Comparison of ENCODE assay signal across 8 cellular contexts in genomic region chr10:100186813-100187212, GRCh38. TPM values are rescaled to one million over a fixed set of nuclear protein-coding genes. Genes with fewer than 3 reads are reported as not detected.
DNase-seq lines count a peak whose midpoint lies in the region; ATAC-seq and TF ChIP-seq lines count a peak whose summit lies in the region.

No MANE protein-coding gene starts in this region.

- peak overlapping the region; percentile 98 for H3K4me3 Mint-ChIP-seq in activated naive CD4-positive, alpha-beta T cell treated with anti-CD3 and anti-CD28 coated beads, Interleukin-2, amount 50 U/mL, for 24 hours
- peak overlapping the region; percentile 91 to 99 (median 95) for H3K4me3 Mint-ChIP-seq in immature natural killer cell
- H3K4me3 Mint-ChIP-seq in stimulated activated effector memory CD8-positive, alpha-beta T cell treated with anti-CD3 and anti-CD28 coated beads, Interleukin-12 subunit alpha, Interleukin-12 subunit beta, amount 100 ng/mL, for 72 hours, result peak overlapping the region; percentile 92

- peak overlapping the region; percentile 93; the same call in 1 of the 2 replicates for H3K9ac ChIP-seq in ES-I3 (ENCODE audit: low read depth, low read length)

- DNase-seq in NCI-H2171 treated with DMSO at 0.1 percent for 48 hours (lab: John Stamatoyannopoulos, UW), result peak; percentile 14
- no peak for DNase-seq in immature natural killer cell
- DNase-seq in stimulated activated effector memory CD8-positive, alpha-beta T cell treated with anti-CD3 and anti-CD28 coated beads, Interleukin-12 subunit alpha, Interleukin-12 subunit beta, amount 100 ng/mL, for 72 hours (ENCODE audit: low spot score in 2 of 2), result peak in 1 of 2 donors; percentile 54
- DNase-seq in NCI-H2029 (lab: John Stamatoyannopoulos, UW), result no peak
- DNase-seq in GM10266 (ENCODE audit: extremely low spot score), result no peak

- peaks cover 11% of the 10 kb centered on the region for H3K36me3 ChIP-seq in ES-I3 (ENCODE audit: insufficient read depth, low read length)

- peaks cover 72% of the 10 kb centered on the region for H3K4me1 Mint-ChIP-seq in activated naive CD4-positive, alpha-beta T cell treated with anti-CD3 and anti-CD28 coated beads, Interleukin-2, amount 50 U/mL, for 24 hours
- peaks cover 36 to 51% of the 10 kb centered on the region in 2 donors for H3K4me1 Mint-ChIP-seq in immature natural killer cell
- peaks cover 48% of the 10 kb centered on the region for H3K4me1 Mint-ChIP-seq in stimulated activated effector memory CD8-positive, alpha-beta T cell treated with anti-CD3 and anti-CD28 coated beads, Interleukin-12 subunit alpha, Interleukin-12 subunit beta, amount 100 ng/mL, for 72 hours

- H3K27me3 Mint-ChIP-seq in activated naive CD4-positive, alpha-beta T cell treated with anti-CD3 and anti-CD28 coated beads, Interleukin-2, amount 50 U/mL, for 24 hours, result no peaks in the 10 kb centered on the region
- H3K27me3 Mint-ChIP-seq in immature natural killer cell (ENCODE audit: low read depth in 3 of 3), result peaks cover 0 to 12% (median 2%) of the 10 kb centered on the region in 3 donors

- no peaks in the 10 kb centered on the region for H3K9me3 ChIP-seq in ES-I3 (ENCODE audit: control insufficient read depth, insufficient read depth, low read length)

- peaks cover 32% of the 10 kb centered on the region for H3K36me3 Mint-ChIP-seq in activated naive CD4-positive, alpha-beta T cell treated with anti-CD3 and anti-CD28 coated beads, Interleukin-2, amount 50 U/mL, for 24 hours
- peaks cover 7 to 22% (median 12%) of the 10 kb centered on the region in 3 donors for H3K36me3 Mint-ChIP-seq in immature natural killer cell
- H3K36me3 Mint-ChIP-seq in stimulated activated effector memory CD8-positive, alpha-beta T cell treated with anti-CD3 and anti-CD28 coated beads, Interleukin-12 subunit alpha, Interleukin-12 subunit beta, amount 100 ng/mL, for 72 hours, result peaks cover 86% of the 10 kb centered on the region

- H3K4me1 ChIP-seq in ES-I3 (ENCODE audit: insufficient read depth, low read length), result peaks cover 5% of the 10 kb centered on the region; the same call in 1 of the 2 replicates

- ATAC-seq in stimulated activated effector memory CD8-positive, alpha-beta T cell treated with anti-CD3 and anti-CD28 coated beads, Interleukin-12 subunit alpha, Interleukin-12 subunit beta, amount 100 ng/mL, for 72 hours, result no peak
- no peak for ATAC-seq in GM21381 (IDR thresholded peaks at IDR 0.05; ENCODE audit: unreplicated experiment)

- H3K27ac Mint-ChIP-seq in activated naive CD4-positive, alpha-beta T cell treated with anti-CD3 and anti-CD28 coated beads, Interleukin-2, amount 50 U/mL, for 24 hours, result peak overlapping the region; percentile 99
- H3K27ac Mint-ChIP-seq in immature natural killer cell, result peak overlapping the region; percentile 84 to 96 (median 94)
- H3K27ac Mint-ChIP-seq in stimulated activated effector memory CD8-positive, alpha-beta T cell treated with anti-CD3 and anti-CD28 coated beads, Interleukin-12 subunit alpha, Interleukin-12 subunit beta, amount 100 ng/mL, for 72 hours, result peak overlapping the region; percentile 95

- TF ChIP-seq CTCF in GM10266 (IDR thresholded peaks at IDR 0.05; ENCODE audit: control insufficient read depth, insufficient read depth, low read depth, missing control alignments), result no peak

- no peaks in the 10 kb centered on the region for H3K9me3 Mint-ChIP-seq in activated naive CD4-positive, alpha-beta T cell treated with anti-CD3 and anti-CD28 coated beads, Interleukin-2, amount 50 U/mL, for 24 hours
- no peaks in the 10 kb centered on the region for H3K9me3 Mint-ChIP-seq in immature natural killer cell
- H3K9me3 Mint-ChIP-seq in stimulated activated effector memory CD8-positive, alpha-beta T cell treated with anti-CD3 and anti-CD28 coated beads, Interleukin-12 subunit alpha, Interleukin-12 subunit beta, amount 100 ng/mL, for 72 hours, result no peaks in the 10 kb centered on the region

RNA-seq across cellular contexts. Expression of gene ERLIN1, which starts 1.0 kb away (rescaled TPM):
- polyA plus RNA-seq in immature natural killer cell, result 10 to 100 TPM in 1 of 3 donors, 1 to 10 TPM in 2; 3.8 to 11.0 (median 9.6) TPM

RNA-seq across cellular contexts. Expression of gene CHUK, which starts 42.6 kb away (rescaled TPM):
- polyA plus RNA-seq in immature natural killer cell, result 10 to 100 TPM in 2 of 3 donors, 1 to 10 TPM in 1; 8.0 to 19.0 (median 15.0) TPM
